ENCODE assay signal across 9 cellular contexts in genomic region chr9:110936719-110937452, GRCh38.
A peak's percentile ranks its signal among the peaks of the same experiment; 100 is the strongest.
DNase-seq lines count a peak whose midpoint lies in the region; ATAC-seq, FAIRE-seq and TF ChIP-seq lines count a peak whose summit lies in the region.
"Had no signal": no experiment of that assay in that cellular context is flagged by ENCODE, and none has a peak within 500 bp of the region (broad histone marks: within the 10 kb centered on the region; RNA-seq: fewer than 3 reads in every experiment).

No MANE protein-coding gene starts in this region.

- intact Hi-C loops in left lung (cut with DNase I): loop anchor here in 1 of 2 donors (10.0 kb wide), 1 partner anchor 62 kb away; no protein-coding TSS in a partner anchor
- intact Hi-C loops in thyroid gland (cut with DNase I): no loop called here

- TF ChIP-seq POLR2A in thyroid gland (IDR thresholded peaks at IDR 0.05): no peak

- TF ChIP-seq CTCF in choroid plexus epithelial cell (conservative IDR thresholded peaks at IDR 0.05; ENCODE audit: low read depth, low read length) (no peak), left lung (IDR thresholded peaks at IDR 0.05) (no peak), thyroid gland (IDR thresholded peaks at IDR 0.05) (no peak)

- no peak overlapping the region for H3K4me3 ChIP-seq in choroid plexus epithelial cell (ENCODE audit: low read depth, low read length)
- no peak overlapping the region for H3K4me3 ChIP-seq in left lung
- H3K4me3 ChIP-seq in thyroid gland (replicated peaks in 1 of 3): no peak overlapping the region

- H3K36me3 ChIP-seq in left lung (peaks cover 0 to 8% of the 10 kb centered on the region in 2 donors), thyroid gland (no peaks in the 10 kb centered on the region)

- peaks cover 0 to 3% of the 10 kb centered on the region in 2 donors for H3K9me3 ChIP-seq in left lung
- no peaks in the 10 kb centered on the region for H3K9me3 ChIP-seq in thyroid gland

- no peak for DNase-seq in HTR-8/SVneo (ENCODE audit: insufficient read length, low spot score)
- DNase-seq in choroid plexus epithelial cell (ENCODE audit: low read depth): peak; percentile 54
- DNase-seq in left lung: no peak
- no peak for DNase-seq in thyroid gland
- DNase-seq in NCI-H1436 (lab: John Stamatoyannopoulos, UW): no peak
- DNase-seq in activated CD4-positive, alpha-beta T cell treated with anti-CD3 and anti-CD28 coated beads, Interleukin-2, amount 50 U/mL, for 48 hours: no peak
- DNase-seq: naive thymus-derived CD4-positive, alpha-beta T cell; NCI-H1694 treated with DMSO at 0.1 percent for 48 hours had no signal

- WGBS in thyroid gland, 2 donors: 41 to 48% methylated on average over 3 of the region's 3 CpGs

- peak; percentile 72 for ATAC-seq in left lung
- ATAC-seq in GM18858 (IDR thresholded peaks at IDR 0.05; ENCODE audit: unreplicated experiment): no peak
- ATAC-seq: naive thymus-derived CD4-positive, alpha-beta T cell had no signal

- H3K27ac ChIP-seq in left lung (peak overlapping the region in 1 of 2 donors; percentile 62), thyroid gland (peak overlapping the region in 2 of 3 donors; percentile 45 to 58)

- H3K4me1 ChIP-seq in left lung: peaks cover 0 to 3% of the 10 kb centered on the region in 2 donors
- peaks cover 7 to 13% of the 10 kb centered on the region in 2 donors for H3K4me1 ChIP-seq in thyroid gland

- FAIRE-seq in HTR-8/SVneo (lab: Jason Lieb, UNC): peak; percentile 16

- H3K27me3 ChIP-seq in left lung (no peaks in the 10 kb centered on the region), thyroid gland (no peaks in the 10 kb centered on the region)
